In the genomic region with DNA sequence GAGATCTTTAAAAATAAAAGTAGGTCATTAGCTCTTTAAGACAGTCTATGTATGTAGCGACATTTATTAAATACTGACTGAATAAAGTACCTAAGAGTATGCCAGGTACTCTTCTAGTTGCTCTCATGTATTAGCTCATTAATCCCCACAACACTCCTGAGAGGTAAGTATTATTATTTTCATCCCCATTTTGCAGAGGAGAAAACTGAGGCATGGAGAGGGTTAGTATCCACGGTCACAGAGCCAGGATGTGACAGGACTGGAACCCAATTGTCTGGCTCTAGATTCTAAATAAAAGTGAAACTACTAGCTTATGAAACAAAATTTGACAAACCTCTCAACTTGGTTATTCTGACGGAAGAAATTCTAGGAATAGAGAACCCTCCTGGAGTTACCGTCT, we compare ENCODE assay signal across 15 cellular contexts.
DNase-seq lines count a peak whose midpoint lies in the region; ATAC-seq and TF ChIP-seq lines count a peak whose summit lies in the region.
"Had no signal": no experiment of that assay in that cellular context is flagged by ENCODE, and none has a peak within 500 bp of the region (broad histone marks: within the 10 kb centered on the region; RNA-seq: fewer than 3 reads in every experiment).

No MANE protein-coding gene starts in this region.

- H3K4me1 Mint-ChIP-seq in CD8-positive, alpha-beta T cell (ENCODE audit: low read depth) = peaks cover 58% of the 10 kb centered on the region
- peaks cover 54% of the 10 kb centered on the region for H3K4me1 Mint-ChIP-seq in activated CD8-positive, alpha-beta T cell treated with anti-CD3 and anti-CD28 coated beads for 36 hours (ENCODE audit: low read depth)
- H3K4me1 Mint-ChIP-seq in naive thymus-derived CD8-positive, alpha-beta T cell = peaks cover 31 to 81% (median 59%) of the 10 kb centered on the region in 4 donors

- no peaks in the 10 kb centered on the region for H3K27me3 ChIP-seq in CD8-positive, alpha-beta T cell (ENCODE audit: insufficient read depth, low read length)
- no peaks in the 10 kb centered on the region for H3K27me3 ChIP-seq in tibial nerve
- H3K27me3 ChIP-seq: breast epithelium had no signal

- TF ChIP-seq CTCF in CD8-positive, alpha-beta T cell (IDR thresholded peaks at IDR 0.05) = no peak
- TF ChIP-seq CTCF in activated CD8-positive, alpha-beta T cell treated with anti-CD3 and anti-CD28 coated beads for 36 hours (IDR thresholded peaks at IDR 0.05) = no peak
- no peak for TF ChIP-seq CTCF in tibial nerve (IDR thresholded peaks at IDR 0.05)

- no peaks in the 10 kb centered on the region for H3K9me3 ChIP-seq in CD8-positive, alpha-beta T cell (ENCODE audit: low read length)
- peaks cover 0 to 6% (median 0%) of the 10 kb centered on the region in 4 donors for H3K9me3 ChIP-seq in tibial nerve
- H3K9me3 ChIP-seq: breast epithelium had no signal

- peaks cover 14% of the 10 kb centered on the region for H3K36me3 Mint-ChIP-seq in CD8-positive, alpha-beta T cell
- peaks cover 18% of the 10 kb centered on the region for H3K36me3 Mint-ChIP-seq in activated CD8-positive, alpha-beta T cell treated with anti-CD3 and anti-CD28 coated beads for 36 hours (ENCODE audit: low read depth)
- peaks cover 5 to 13% (median 7%) of the 10 kb centered on the region in 3 donors for H3K36me3 Mint-ChIP-seq in naive thymus-derived CD8-positive, alpha-beta T cell

- H3K4me1 ChIP-seq in CD8-positive, alpha-beta T cell (ENCODE audit: insufficient read depth, low read length) = peaks cover 32% of the 10 kb centered on the region
- H3K4me1 ChIP-seq in tibial nerve = peaks cover 0 to 5% (median 3%) of the 10 kb centered on the region in 4 donors
- H3K4me1 ChIP-seq: breast epithelium, parathyroid adenoma had no signal

- H3K4me3 Mint-ChIP-seq in CD8-positive, alpha-beta T cell = no peak overlapping the region
- H3K4me3 Mint-ChIP-seq in activated CD8-positive, alpha-beta T cell treated with anti-CD3 and anti-CD28 coated beads for 36 hours = no peak overlapping the region
- H3K4me3 Mint-ChIP-seq in naive thymus-derived CD8-positive, alpha-beta T cell = peak overlapping the region in 7 of 10 donors; percentile 8 to 69 (median 19)

- 75 to 88% methylated on average over 4 of the region's 4 CpGs for WGBS in tibial nerve, 2 donors

- DNase-seq in CD8-positive, alpha-beta T cell = no peak
- DNase-seq in Jurkat, Clone E6-1 (ENCODE audit: low read depth, low spot score) = no peak
- DNase-seq in activated CD8-positive, alpha-beta T cell treated with anti-CD3 and anti-CD28 coated beads for 36 hours = no peak
- no peak for DNase-seq in naive thymus-derived CD8-positive, alpha-beta T cell
- no peak for DNase-seq in tibial nerve (ENCODE audit: low spot score in 2 of 2)
- DNase-seq in activated effector memory CD4-positive, alpha-beta T cell treated with anti-CD3 and anti-CD28 coated beads, Interleukin-2, amount 50 U/mL, for 16 hours = no peak
- DNase-seq: DMS153, glutamatergic neuron, H7, left ventricle myocardium superior, NCI-H1694 treated with DMSO at 0.1 percent for 48 hours, NCI-H345 had no signal

- no peak for TF ChIP-seq POLR2A in tibial nerve (IDR thresholded peaks at IDR 0.05)

- POLR2A ChIA-PET in CD8-positive, alpha-beta T cell (lab: Charles Lee) = interaction anchor here (0.7 to 1.4 kb wide), 5 partner anchors 15 to 109 kb away, joined by 3 read pairs; no protein-coding TSS in a partner anchor
- POLR2A ChIA-PET in activated CD8-positive, alpha-beta T cell treated with anti-CD3 and anti-CD28 coated beads for 36 hours (lab: Charles Lee) = interaction anchor here (0.9 to 1.2 kb wide), 7 partner anchors 10 to 170 kb away, joined by 3 read pairs; no protein-coding TSS in a partner anchor
- POLR2A ChIA-PET in naive thymus-derived CD8-positive, alpha-beta T cell (lab: Charles Lee) = interaction anchor here (2.0 kb wide), 1 partner anchor 111 kb away, joined by 7 read pairs; a partner anchor contains a TSS

- no peak overlapping the region for H3K4me3 ChIP-seq in CD8-positive, alpha-beta T cell (ENCODE audit: low read depth, low read length)
- peak overlapping the region; percentile 38 for H3K4me3 ChIP-seq in Jurkat, Clone E6-1 (ENCODE audit: low read length)
- no peak overlapping the region for H3K4me3 ChIP-seq in tibial nerve
- H3K4me3 ChIP-seq: breast epithelium had no signal

- H3K27ac Mint-ChIP-seq in CD8-positive, alpha-beta T cell = peak overlapping the region; percentile 86
- peak overlapping the region; percentile 81 for H3K27ac Mint-ChIP-seq in activated CD8-positive, alpha-beta T cell treated with anti-CD3 and anti-CD28 coated beads for 36 hours
- peak overlapping the region in 8 of 10 donors; percentile 14 to 73 (median 52) for H3K27ac Mint-ChIP-seq in naive thymus-derived CD8-positive, alpha-beta T cell

- peaks cover 6% of the 10 kb centered on the region for H3K9me3 Mint-ChIP-seq in CD8-positive, alpha-beta T cell
- H3K9me3 Mint-ChIP-seq in activated CD8-positive, alpha-beta T cell treated with anti-CD3 and anti-CD28 coated beads for 36 hours = peaks cover 6% of the 10 kb centered on the region
- peaks cover 0 to 11% (median 3%) of the 10 kb centered on the region in 9 donors for H3K9me3 Mint-ChIP-seq in naive thymus-derived CD8-positive, alpha-beta T cell

- no peak overlapping the region for H3K27ac ChIP-seq in CD8-positive, alpha-beta T cell (ENCODE audit: low read depth, low read length)
- no peak overlapping the region for H3K27ac ChIP-seq in tibial nerve
- H3K27ac ChIP-seq: breast epithelium, parathyroid adenoma had no signal

- ATAC-seq in CD8-positive, alpha-beta T cell = no peak
- no peak for ATAC-seq in activated CD8-positive, alpha-beta T cell treated with anti-CD3 and anti-CD28 coated beads for 36 hours
- no peak for ATAC-seq in naive thymus-derived CD8-positive, alpha-beta T cell
- ATAC-seq in GM19395 (IDR thresholded peaks at IDR 0.05; ENCODE audit: unreplicated experiment) = no peak

- no peaks in the 10 kb centered on the region for H3K27me3 Mint-ChIP-seq in CD8-positive, alpha-beta T cell (ENCODE audit: low read depth)
- no peaks in the 10 kb centered on the region for H3K27me3 Mint-ChIP-seq in activated CD8-positive, alpha-beta T cell treated with anti-CD3 and anti-CD28 coated beads for 36 hours
- H3K27me3 Mint-ChIP-seq in naive thymus-derived CD8-positive, alpha-beta T cell = no peaks in the 10 kb centered on the region

- intact Hi-C loops in CD8-positive, alpha-beta T cell (cut with DNase I, micrococcal nuclease) = loop anchor here in 1 of 2 experiments (2.0 to 5.0 kb wide), 2 partner anchors 50 to 112 kb away; a partner anchor contains a TSS
- intact Hi-C loops in activated CD8-positive, alpha-beta T cell treated with anti-CD3 and anti-CD28 coated beads for 36 hours (cut with micrococcal nuclease) = loop anchor here (2.0 kb wide), 1 partner anchor 112 kb away; a partner anchor contains a TSS

- CTCF ChIA-PET in CD8-positive, alpha-beta T cell (lab: Charles Lee) = interaction anchor here (1.1 to 1.9 kb wide), 6 partner anchors 11 to 187 kb away, joined by 3 to 6 read pairs (median 4); no protein-coding TSS in a partner anchor
- CTCF ChIA-PET in activated CD8-positive, alpha-beta T cell treated with anti-CD3 and anti-CD28 coated beads for 36 hours (lab: Charles Lee) = interaction anchor here (0.6 to 3.8 kb wide), 15 partner anchors 11 to 222 kb away, joined by 3 to 17 read pairs (median 3); a partner anchor contains a TSS

- TF ChIP-seq EP300 in tibial nerve (IDR thresholded peaks at IDR 0.05) = no peak

- no peaks in the 10 kb centered on the region for H3K36me3 ChIP-seq in CD8-positive, alpha-beta T cell (ENCODE audit: insufficient read depth, low read length)
- no peaks in the 10 kb centered on the region for H3K36me3 ChIP-seq in tibial nerve
- H3K36me3 ChIP-seq: breast epithelium had no signal

Comparison
In these comparisons a context has a peak if more than half of its experiments do, and no peak if none do; other contexts are left out.
1. H3K4me3 Mint-ChIP-seq: peak in naive thymus-derived CD8-positive, alpha-beta T cell (7 of 10); none in CD8-positive, alpha-beta T cell (single experiment) and activated CD8-positive, alpha-beta T cell treated with anti-CD3 and anti-CD28 coated beads for 36 hours (single experiment).
2. Peak in every context shown above with its lines, with median percentiles within 50 percentile points of each other: H3K27ac Mint-ChIP-seq.